8 cellular contexts compared by ENCODE assay signal in the genomic region with DNA sequence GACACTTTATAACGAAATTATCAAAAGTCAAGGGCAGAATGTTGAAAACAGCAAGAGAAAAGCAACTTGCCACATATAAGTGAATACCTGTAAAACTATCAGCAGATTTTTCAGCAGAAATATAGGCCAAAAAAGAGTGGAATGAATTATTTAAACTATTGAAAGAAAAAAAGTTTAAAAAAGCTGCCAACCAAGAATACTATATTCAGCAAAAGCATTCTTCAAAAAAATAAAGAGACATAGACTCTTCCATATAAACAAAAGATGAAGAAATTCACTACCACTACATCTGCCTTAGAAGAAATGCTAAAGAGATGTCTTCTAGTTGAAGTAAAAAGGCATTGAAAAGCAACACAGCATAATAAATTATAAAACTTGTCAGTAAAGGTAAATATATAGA.
"Had no signal": no experiment of that assay in that cellular context is flagged by ENCODE, and none has a peak within 500 bp of the region (broad histone marks: within the 10 kb centered on the region; RNA-seq: fewer than 3 reads in every experiment).

No MANE protein-coding gene starts in this region.

- H3K4me3 ChIP-seq: GM23248, GM23338, HAP-1 had no signal

- DNase-seq: GM23248, GOT3, H7, H9, HCEC 1CT, HFFc6 had no signal

- H3K27ac ChIP-seq: GM23248 had no signal

- H3K36me3 ChIP-seq: HAP-1 had no signal

- H3K4me1 ChIP-seq: HAP-1 had no signal
